In the genomic region with DNA sequence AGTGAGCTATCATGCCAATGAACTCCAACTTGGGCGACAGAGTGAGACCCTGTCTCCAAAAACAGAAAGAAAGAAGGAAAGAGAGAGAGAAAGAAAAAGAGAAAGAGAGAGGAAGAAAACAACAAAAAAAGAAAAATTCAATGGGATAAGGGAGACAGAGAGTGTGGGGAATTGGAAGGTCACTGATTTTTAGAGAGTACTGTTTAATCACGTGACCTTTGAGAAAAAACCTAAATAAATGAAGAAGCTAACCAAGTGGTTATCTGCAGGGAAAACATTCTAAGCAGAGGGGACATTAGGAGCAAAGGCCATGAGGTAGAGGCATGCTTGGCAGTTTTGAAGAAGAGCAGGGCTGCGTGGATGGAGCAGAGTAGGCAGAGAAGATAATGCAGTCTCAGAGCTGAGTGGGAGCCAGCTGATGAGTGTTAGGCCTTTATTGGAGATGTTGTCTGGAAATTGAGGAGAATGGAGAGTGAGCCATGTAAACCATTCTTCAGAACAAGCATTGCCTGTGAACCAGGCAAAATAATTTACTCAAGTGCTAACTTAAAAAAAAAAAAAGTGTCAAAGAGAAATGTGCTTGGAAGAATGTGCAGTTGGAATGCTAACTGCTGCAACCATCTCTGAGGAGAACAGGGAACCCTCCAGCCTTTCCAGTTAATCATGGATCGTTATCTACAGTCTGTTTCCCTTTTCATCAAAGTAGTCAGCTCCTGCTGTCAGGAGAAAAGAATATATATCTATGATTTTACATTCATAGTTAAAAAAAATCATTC, we compare ENCODE assay signal across 19 cellular contexts.
"Had no signal": no experiment of that assay in that cellular context is flagged by ENCODE, and none has a peak within 500 bp of the region (broad histone marks: within the 10 kb centered on the region; RNA-seq: fewer than 3 reads in every experiment).

No MANE protein-coding gene starts in this region.

- H3K4me3 ChIP-seq: adrenal gland, heart left ventricle, left lung, ovary, psoas muscle, sigmoid colon, spleen, tibial artery had no signal

- H3K4me3 Mint-ChIP-seq: activated T-helper 1 cell treated with anti-CD3 and anti-CD28 coated beads, Interleukin-12 subunit alpha, Interleukin-12 subunit beta, Interleukin-2, Interleukin-4 antibody, amounts not matched to agents 30 ng/mL and 10 ng/mL and 1 ng/mL, durations not matched to agents 14 hours and 24 hours and 36 hours; naive thymus-derived CD4-positive, alpha-beta T cell had no signal

- H3K27ac ChIP-seq: adrenal gland, epithelial cell of prostate, heart left ventricle, left lung, ovary, psoas muscle, sigmoid colon, spleen, tibial artery had no signal

- H3K36me3 Mint-ChIP-seq: activated naive CD4-positive, alpha-beta T cell treated with anti-CD3 and anti-CD28 coated beads, Interleukin-2, amount 50 U/mL, for 72 hours; naive thymus-derived CD4-positive, alpha-beta T cell had no signal

- H3K36me3 ChIP-seq: adrenal gland, heart left ventricle, left lung, ovary, sigmoid colon, spleen, tibial artery had no signal

- H3K9me3 ChIP-seq: adrenal gland, heart left ventricle, left lung, ovary, psoas muscle, sigmoid colon, tibial artery had no signal

- H3K27me3 ChIP-seq: adrenal gland, heart left ventricle, left lung, ovary, sigmoid colon, spleen, tibial artery had no signal

- H3K4me1 ChIP-seq: adrenal gland, left lung, psoas muscle, spleen, tibial artery had no signal

- ATAC-seq: activated naive CD4-positive, alpha-beta T cell treated with anti-CD3 and anti-CD28 coated beads, Interleukin-2, amount 50 U/mL, for 72 hours; heart left ventricle; left lung; naive thymus-derived CD4-positive, alpha-beta T cell; psoas muscle had no signal

- DNase-seq: activated CD4-positive, alpha-beta T cell treated with anti-CD3 and anti-CD28 coated beads, Interleukin-2, amount 50 U/mL, for 4 hours; activated gamma-delta T cell treated with Interleukin-2 at 50 U/mL for 16 hours; activated T-cell treated with anti-CD3 and anti-CD28 coated beads for 4 hours; adrenal gland; heart left ventricle; left lung; naive thymus-derived CD4-positive, alpha-beta T cell; psoas muscle; sigmoid colon; spleen; stimulated activated naive CD4-positive, alpha-beta T cell; T-helper 2 cell; tibial artery had no signal

- FAIRE-seq: frontal cortex, urothelium cell line had no signal

- H3K27ac Mint-ChIP-seq: activated naive CD4-positive, alpha-beta T cell treated with anti-CD3 and anti-CD28 coated beads, Interleukin-2, amount 50 U/mL, for 72 hours; activated T-helper 1 cell treated with anti-CD3 and anti-CD28 coated beads, Interleukin-12 subunit alpha, Interleukin-12 subunit beta, Interleukin-2, Interleukin-4 antibody, amounts not matched to agents 30 ng/mL and 10 ng/mL and 1 ng/mL, durations not matched to agents 14 hours and 24 hours and 36 hours; naive thymus-derived CD4-positive, alpha-beta T cell had no signal
